Comparison of ENCODE assay signal across 1 cellular context in the genomic region with DNA sequence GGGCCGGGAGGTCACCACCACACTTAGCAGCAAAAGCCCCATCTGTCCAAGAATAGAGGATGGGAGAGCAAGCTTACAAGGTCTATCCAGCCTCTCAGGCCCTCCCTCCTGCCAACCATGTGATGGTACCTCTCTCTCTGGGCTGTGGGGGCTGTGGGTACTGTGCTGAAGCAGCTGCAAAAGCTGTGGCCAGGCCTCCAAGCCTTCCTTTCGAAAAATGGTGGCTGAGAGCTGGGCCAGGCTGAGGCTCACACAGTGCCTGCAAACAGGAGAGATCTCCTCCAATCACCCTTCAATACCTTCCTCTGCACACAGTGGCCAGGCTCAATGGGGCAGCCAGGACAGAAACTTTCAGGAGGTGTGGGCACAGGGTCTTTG.
TF ChIP-seq lines count a peak whose summit lies in the region.

No MANE protein-coding gene starts in this region.

TF ChIP-seq in HCT116, 20 proteins besides CTCF, POLR2A, EP300 and RAD21 (continued from another document):
- TF ChIP-seq, protein P1, sequence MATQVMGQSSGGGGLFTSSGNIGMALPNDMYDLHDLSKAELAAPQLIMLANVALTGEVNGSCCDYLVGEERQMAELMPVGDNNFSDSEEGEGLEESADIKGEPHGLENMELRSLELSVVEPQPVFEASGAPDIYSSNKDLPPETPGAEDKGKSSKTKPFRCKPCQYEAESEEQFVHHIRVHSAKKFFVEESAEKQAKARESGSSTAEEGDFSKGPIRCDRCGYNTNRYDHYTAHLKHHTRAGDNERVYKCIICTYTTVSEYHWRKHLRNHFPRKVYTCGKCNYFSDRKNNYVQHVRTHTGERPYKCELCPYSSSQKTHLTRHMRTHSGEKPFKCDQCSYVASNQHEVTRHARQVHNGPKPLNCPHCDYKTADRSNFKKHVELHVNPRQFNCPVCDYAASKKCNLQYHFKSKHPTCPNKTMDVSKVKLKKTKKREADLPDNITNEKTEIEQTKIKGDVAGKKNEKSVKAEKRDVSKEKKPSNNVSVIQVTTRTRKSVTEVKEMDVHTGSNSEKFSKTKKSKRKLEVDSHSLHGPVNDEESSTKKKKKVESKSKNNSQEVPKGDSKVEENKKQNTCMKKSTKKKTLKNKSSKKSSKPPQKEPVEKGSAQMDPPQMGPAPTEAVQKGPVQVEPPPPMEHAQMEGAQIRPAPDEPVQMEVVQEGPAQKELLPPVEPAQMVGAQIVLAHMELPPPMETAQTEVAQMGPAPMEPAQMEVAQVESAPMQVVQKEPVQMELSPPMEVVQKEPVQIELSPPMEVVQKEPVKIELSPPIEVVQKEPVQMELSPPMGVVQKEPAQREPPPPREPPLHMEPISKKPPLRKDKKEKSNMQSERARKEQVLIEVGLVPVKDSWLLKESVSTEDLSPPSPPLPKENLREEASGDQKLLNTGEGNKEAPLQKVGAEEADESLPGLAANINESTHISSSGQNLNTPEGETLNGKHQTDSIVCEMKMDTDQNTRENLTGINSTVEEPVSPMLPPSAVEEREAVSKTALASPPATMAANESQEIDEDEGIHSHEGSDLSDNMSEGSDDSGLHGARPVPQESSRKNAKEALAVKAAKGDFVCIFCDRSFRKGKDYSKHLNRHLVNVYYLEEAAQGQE (IDR thresholded peaks at IDR 0.05; ENCODE audit: low read depth), result no peak
